In genomic region chr2:224369028-224369632, GRCh38 we compare ENCODE assay signal across 8 cellular contexts. TPM values are rescaled to one million over a fixed set of nuclear protein-coding genes. Genes with fewer than 3 reads are reported as not detected.
DNase-seq lines count a peak whose midpoint lies in the region; ATAC-seq and TF ChIP-seq lines count a peak whose summit lies in the region.

No MANE protein-coding gene starts in this region.

- H3K4me3 Mint-ChIP-seq in activated T-helper 2 cell treated with anti-CD3 and anti-CD28 coated beads, Interferon-gamma antibody, Interleukin-2, Interleukin-4, amounts not matched to agents 10 μg/mL and 5 μg/mL and 100 μg/mL, durations not matched to agents 14 hours and 24 hours and 36 hours (ENCODE audit: low read depth): no peak overlapping the region

- no peak overlapping the region for H3K27ac Mint-ChIP-seq in activated T-helper 2 cell treated with anti-CD3 and anti-CD28 coated beads, Interferon-gamma antibody, Interleukin-2, Interleukin-4, amounts not matched to agents 10 μg/mL and 5 μg/mL and 100 μg/mL, durations not matched to agents 14 hours and 24 hours and 36 hours

- H3K4me3 ChIP-seq in adipocyte (ENCODE audit: low read length) (no peak overlapping the region), vagina (no peak overlapping the region)

- no peak for TF ChIP-seq POLR2A in vagina (IDR thresholded peaks at IDR 0.05)

- H3K9ac ChIP-seq in adipocyte (ENCODE audit: low read length): no peak overlapping the region

- H3K36me3 ChIP-seq in adipocyte (ENCODE audit: control insufficient read depth, insufficient read depth, low read length, severe bottlenecking) (no peaks in the 10 kb centered on the region), vagina (no peaks in the 10 kb centered on the region)

- H3K36me3 Mint-ChIP-seq in activated T-helper 2 cell treated with anti-CD3 and anti-CD28 coated beads, Interferon-gamma antibody, Interleukin-2, Interleukin-4, amounts not matched to agents 10 μg/mL and 5 μg/mL and 100 μg/mL, durations not matched to agents 14 hours and 24 hours and 36 hours (ENCODE audit: low read depth): no peaks in the 10 kb centered on the region

- no peaks in the 10 kb centered on the region for H3K9me3 Mint-ChIP-seq in activated T-helper 2 cell treated with anti-CD3 and anti-CD28 coated beads, Interferon-gamma antibody, Interleukin-2, Interleukin-4, amounts not matched to agents 10 μg/mL and 5 μg/mL and 100 μg/mL, durations not matched to agents 14 hours and 24 hours and 36 hours

- peak; percentile 45 for DNase-seq in AG08396 (ENCODE audit: low spot score)
- DNase-seq in GM10266 (ENCODE audit: extremely low spot score): peak; percentile 34
- DNase-seq in NCI-H1092 treated with DMSO at 0.1 percent for 48 hours (lab: John Stamatoyannopoulos, UW): peak; percentile 24
- peak; percentile 81 for DNase-seq in adipocyte (ENCODE audit: low read depth)
- peak; percentile 45 for DNase-seq in iris pigment epithelial cell (ENCODE audit: low read depth)
- DNase-seq in vagina (ENCODE audit: extremely low spot score in 2 of 2): no peak
- no peak for DNase-seq in activated T-helper 2 cell treated with anti-CD3 and anti-CD28 coated beads, Interferon-gamma antibody, Interleukin-2, Interleukin-4, amounts not matched to agents 10 μg/mL and 5 μg/mL and 100 μg/mL, durations not matched to agents 14 hours and 24 hours and 36 hours (ENCODE audit: low spot score)

- TF ChIP-seq CTCF in GM10266 (IDR thresholded peaks at IDR 0.05; ENCODE audit: control insufficient read depth, insufficient read depth, low read depth, missing control alignments): peak; percentile 60
- TF ChIP-seq CTCF in vagina (IDR thresholded peaks at IDR 0.05): peak; percentile 15 to 43 (median 26)

- no peaks in the 10 kb centered on the region for H3K27me3 ChIP-seq in adipocyte (replicated peaks; ENCODE audit: control insufficient read depth, insufficient read depth, low read length)
- no peaks in the 10 kb centered on the region for H3K27me3 ChIP-seq in vagina

- intact Hi-C loops in vagina (cut with DNase I): no loop called here
- intact Hi-C loops in activated T-helper 2 cell treated with anti-CD3 and anti-CD28 coated beads, Interferon-gamma antibody, Interleukin-2, Interleukin-4, amounts not matched to agents 10 μg/mL and 5 μg/mL and 100 μg/mL, durations not matched to agents 14 hours and 24 hours and 36 hours (cut with micrococcal nuclease): loop anchor here (1.0 kb wide), 1 partner anchor 399 kb away; no protein-coding TSS in a partner anchor

- no peak overlapping the region for H3K27ac ChIP-seq in vagina

- peaks cover 9% of the 10 kb centered on the region for H3K27me3 Mint-ChIP-seq in activated T-helper 2 cell treated with anti-CD3 and anti-CD28 coated beads, Interferon-gamma antibody, Interleukin-2, Interleukin-4, amounts not matched to agents 10 μg/mL and 5 μg/mL and 100 μg/mL, durations not matched to agents 14 hours and 24 hours and 36 hours (ENCODE audit: low read depth)

- ATAC-seq in GM18873 (IDR thresholded peaks at IDR 0.05; ENCODE audit: low FRiP score, unreplicated experiment): no peak

- H3K9me3 ChIP-seq in adipocyte (ENCODE audit: control insufficient read depth, low read length): no peaks in the 10 kb centered on the region
- no peaks in the 10 kb centered on the region for H3K9me3 ChIP-seq in vagina

- H3K4me1 ChIP-seq in adipocyte (ENCODE audit: control insufficient read depth, insufficient read depth, low read length) (peaks cover 3% of the 10 kb centered on the region), vagina (no peaks in the 10 kb centered on the region)

- no peaks in the 10 kb centered on the region for H3K4me1 Mint-ChIP-seq in activated T-helper 2 cell treated with anti-CD3 and anti-CD28 coated beads, Interferon-gamma antibody, Interleukin-2, Interleukin-4, amounts not matched to agents 10 μg/mL and 5 μg/mL and 100 μg/mL, durations not matched to agents 14 hours and 24 hours and 36 hours (ENCODE audit: low read depth)

RNA-seq across cellular contexts. Expression of gene FAM124B, which starts 32.8 kb away (rescaled TPM):
- 1.7 TPM for total RNA-seq in vagina
- 2.0 and 2.1 TPM in 2 replicates for total RNA-seq in activated T-helper 2 cell treated with anti-CD3 and anti-CD28 coated beads, Interferon-gamma antibody, Interleukin-2, Interleukin-4, amounts not matched to agents 10 μg/mL and 5 μg/mL and 100 μg/mL, durations not matched to agents 14 hours and 24 hours and 36 hours

Comparison
In these comparisons a context has a peak if more than half of its experiments do, and no peak if none do; other contexts are left out.
1. DNase-seq: peak in AG08396 (single experiment), GM10266 (single experiment), NCI-H1092 treated with DMSO at 0.1 percent for 48 hours (single experiment), adipocyte (single experiment) and iris pigment epithelial cell (single experiment); none in vagina (0 of 2) and activated T-helper 2 cell treated with anti-CD3 and anti-CD28 coated beads, Interferon-gamma antibody, Interleukin-2, Interleukin-4, amounts not matched to agents 10 μg/mL and 5 μg/mL and 100 μg/mL, durations not matched to agents 14 hours and 24 hours and 36 hours (single experiment).